Comparison of ENCODE assay signal across 10 cellular contexts in genomic region chr1:224300346-224300745, GRCh38. TPM values are rescaled to one million over a fixed set of nuclear protein-coding genes. Genes with fewer than 3 reads are reported as not detected.
A peak's percentile ranks its signal among the peaks of the same experiment; 100 is the strongest.
DNase-seq lines count a peak whose midpoint lies in the region; ATAC-seq, FAIRE-seq and TF ChIP-seq lines count a peak whose summit lies in the region.
"Had no signal": no experiment of that assay in that cellular context is flagged by ENCODE, and none has a peak within 500 bp of the region (broad histone marks: within the 10 kb centered on the region; RNA-seq: fewer than 3 reads in every experiment).

No MANE protein-coding gene starts in this region.

- H3K4me1 Mint-ChIP-seq in stimulated activated effector memory CD8-positive, alpha-beta T cell treated with anti-CD3 and anti-CD28 coated beads, Interleukin-12 subunit alpha, Interleukin-12 subunit beta, amount 100 ng/mL, for 72 hours = no peaks in the 10 kb centered on the region

- H3K36me3 Mint-ChIP-seq in stimulated activated effector memory CD8-positive, alpha-beta T cell treated with anti-CD3 and anti-CD28 coated beads, Interleukin-12 subunit alpha, Interleukin-12 subunit beta, amount 100 ng/mL, for 72 hours = peaks cover 100% of the 10 kb centered on the region

- H3K27me3 ChIP-seq in RWPE2 (ENCODE audit: insufficient read depth, poor library complexity, severe bottlenecking) (no peaks in the 10 kb centered on the region), fibroblast of lung (ENCODE audit: control insufficient read depth, insufficient read depth, low read length) (no peaks in the 10 kb centered on the region)

- ATAC-seq in RWPE2 (ENCODE audit: low read depth) (peak; percentile 91), GM21529 (IDR thresholded peaks at IDR 0.05; ENCODE audit: unreplicated experiment) (no peak)
- peak; percentile 60 for ATAC-seq in stimulated activated effector memory CD8-positive, alpha-beta T cell treated with anti-CD3 and anti-CD28 coated beads, Interleukin-12 subunit alpha, Interleukin-12 subunit beta, amount 100 ng/mL, for 72 hours
- ATAC-seq: stimulated activated memory B cell treated with anti-CD40 and anti-IgM and Interleukin-4, amounts not matched to agents 10 μg/mL and 1 μg/mL and 100 μg/mL, for 72 hours had no signal

- H3K4me3 ChIP-seq in RWPE2 (ENCODE audit: severe bottlenecking) (no peak overlapping the region), fibroblast of lung (replicated peaks in 1 of 4; ENCODE audit: control extremely low read depth in 1 of 4, insufficient read depth in 1 of 4, low read depth in 3 of 4, low read length in 4 of 4) (no peak overlapping the region), kidney (ENCODE audit: low read length in 2 of 2) (no peak overlapping the region)

- H3K27ac Mint-ChIP-seq in stimulated activated effector memory CD8-positive, alpha-beta T cell treated with anti-CD3 and anti-CD28 coated beads, Interleukin-12 subunit alpha, Interleukin-12 subunit beta, amount 100 ng/mL, for 72 hours = no peak overlapping the region
- H3K27ac Mint-ChIP-seq: stimulated activated memory B cell treated with anti-CD40 and anti-IgM and Interleukin-4, amounts not matched to agents 10 μg/mL and 1 μg/mL and 100 μg/mL, for 72 hours had no signal

- TF ChIP-seq CTCF in RWPE2 (IDR thresholded peaks at IDR 0.05; ENCODE audit: poor library complexity, severe bottlenecking) (no peak), fibroblast of lung (conservative IDR thresholded peaks at IDR 0.05 in 1 of 2, IDR thresholded peaks at IDR 0.05 in 1 of 2; ENCODE audit: low read depth in 1 of 2, low read length in 2 of 2) (no peak), kidney (IDR thresholded peaks at IDR 0.05; ENCODE audit: borderline replicate concordance, extremely low read depth, insufficient read depth) (no peak)

- H3K4me1 ChIP-seq in RWPE2 (ENCODE audit: insufficient read depth, poor library complexity, severe bottlenecking) = peaks cover 3% of the 10 kb centered on the region
- H3K4me1 ChIP-seq in fibroblast of lung (ENCODE audit: control insufficient read depth, extremely low read depth, insufficient read depth, low read length) = no peaks in the 10 kb centered on the region
- H3K4me1 ChIP-seq in kidney (ENCODE audit: control insufficient read depth in 1 of 2, insufficient read depth in 1 of 2, low read depth in 1 of 2, low read length in 2 of 2) = no peaks in the 10 kb centered on the region

- no peaks in the 10 kb centered on the region for H3K9me3 Mint-ChIP-seq in stimulated activated effector memory CD8-positive, alpha-beta T cell treated with anti-CD3 and anti-CD28 coated beads, Interleukin-12 subunit alpha, Interleukin-12 subunit beta, amount 100 ng/mL, for 72 hours
- H3K9me3 Mint-ChIP-seq: stimulated activated memory B cell treated with anti-CD40 and anti-IgM and Interleukin-4, amounts not matched to agents 10 μg/mL and 1 μg/mL and 100 μg/mL, for 72 hours had no signal

- H3K36me3 ChIP-seq in RWPE2 (ENCODE audit: low read depth) (peaks cover 25% of the 10 kb centered on the region), fibroblast of lung (ENCODE audit: control insufficient read depth, insufficient read depth, low read length) (peaks cover 11% of the 10 kb centered on the region), kidney (ENCODE audit: control insufficient read depth in 1 of 2, insufficient read depth in 2 of 2, low read length in 2 of 2) (peaks cover 26 to 36% of the 10 kb centered on the region in 2 donors)

- H3K9ac ChIP-seq in fibroblast of lung (ENCODE audit: insufficient read depth, low read length) (no peak overlapping the region), kidney (ENCODE audit: low read length in 2 of 2) (no peak overlapping the region)

- no peak overlapping the region for H3K4me3 Mint-ChIP-seq in stimulated activated effector memory CD8-positive, alpha-beta T cell treated with anti-CD3 and anti-CD28 coated beads, Interleukin-12 subunit alpha, Interleukin-12 subunit beta, amount 100 ng/mL, for 72 hours
- H3K4me3 Mint-ChIP-seq: stimulated activated memory B cell treated with anti-CD40 and anti-IgM and Interleukin-4, amounts not matched to agents 10 μg/mL and 1 μg/mL and 100 μg/mL, for 72 hours had no signal

- DNase-seq in H4 (ENCODE audit: low spot score) (peak; percentile 52), RWPE2 (ENCODE audit: low spot score) (no peak), fibroblast of lung (ENCODE audit: low read depth in 2 of 2) (peak; percentile 88 to 92), kidney (no peak), T-helper 1 cell (no peak)
- no peak for DNase-seq in stimulated activated effector memory CD8-positive, alpha-beta T cell treated with anti-CD3 and anti-CD28 coated beads, Interleukin-12 subunit alpha, Interleukin-12 subunit beta, amount 100 ng/mL, for 72 hours (ENCODE audit: low spot score in 2 of 2)
- DNase-seq: caudate nucleus, NCI-H146 had no signal

- no peak overlapping the region for H3K4me2 ChIP-seq in fibroblast of lung (ENCODE audit: extremely low read depth, insufficient read depth, low read length)

- H3K9me3 ChIP-seq in RWPE2 (ENCODE audit: severe bottlenecking) (no peaks in the 10 kb centered on the region), fibroblast of lung (ENCODE audit: control insufficient read depth, insufficient read depth, low read depth, low read length) (no peaks in the 10 kb centered on the region), kidney (ENCODE audit: control insufficient read depth in 1 of 2, low read length in 2 of 2) (no peaks in the 10 kb centered on the region)

- FAIRE-seq in kidney (lab: Jason Lieb, UNC) = no peak

- intact Hi-C loops in kidney (cut with DNase I) = no loop called here

- peak overlapping the region; percentile 10 for H3K27ac ChIP-seq in RWPE2 (ENCODE audit: poor library complexity, severe bottlenecking)
- no peak overlapping the region for H3K27ac ChIP-seq in fibroblast of lung (ENCODE audit: insufficient read depth, low read length)
- no peak overlapping the region for H3K27ac ChIP-seq in kidney (ENCODE audit: low read depth in 2 of 2, low read length in 2 of 2)

- H3K79me2 ChIP-seq in fibroblast of lung (ENCODE audit: control insufficient read depth, insufficient read depth, low read length) = no peaks in the 10 kb centered on the region

- H2AFZ ChIP-seq in fibroblast of lung (ENCODE audit: low read length) = no peak overlapping the region

- no peaks in the 10 kb centered on the region for H4K20me1 ChIP-seq in fibroblast of lung (ENCODE audit: control insufficient read depth, extremely low read depth, insufficient read depth, low read length)

RNA-seq across cellular contexts. Expression of gene NVL, which starts 29.6 kb away (rescaled TPM):
- total RNA-seq in H4 (2014; rRNA removed; shearing (Covaris generic)) = 14.7 and 17.9 TPM in 2 replicates
- total RNA-seq in fibroblast of lung = 23.4 and 27.6 TPM in 2 replicates
- polyA plus RNA-seq in fibroblast of lung = 20.5 and 28.9 TPM in 2 replicates
- polyA plus RNA-seq in fibroblast of lung (2012) = 13.7 and 16.1 TPM in 2 replicates
- 3.6 and 15.3 TPM in 2 replicates for polyA minus RNA-seq in fibroblast of lung (ENCODE audit: low replicate concordance)
- 24.0 TPM for total RNA-seq in kidney
- polyA plus RNA-seq in kidney (ENCODE audit: insufficient read depth, low read depth, low replicate concordance) = 16.3 TPM

RNA-seq across cellular contexts. Expression of gene CNIH4, which starts 56.3 kb away (rescaled TPM):
- 66.2 and 72.3 TPM in 2 replicates for total RNA-seq in H4 (2014; rRNA removed; shearing (Covaris generic))
- 95.5 and 109 TPM in 2 replicates for total RNA-seq in fibroblast of lung
- 67.5 and 76.0 TPM in 2 replicates for polyA plus RNA-seq in fibroblast of lung
- 72.2 and 74.8 TPM in 2 replicates for polyA plus RNA-seq in fibroblast of lung (2012)
- polyA minus RNA-seq in fibroblast of lung (ENCODE audit: low replicate concordance) = 10.2 and 15.6 TPM in 2 replicates
- 51.0 TPM for total RNA-seq in kidney
- polyA plus RNA-seq in kidney (ENCODE audit: insufficient read depth, low read depth, low replicate concordance) = 77.9 TPM

Comparison
In these comparisons a context has a peak if more than half of its experiments do, and no peak if none do; other contexts are left out.
1. DNase-seq: peak in H4 (single experiment) and fibroblast of lung (2 of 2); none in RWPE2 (single experiment), stimulated activated effector memory CD8-positive, alpha-beta T cell treated with anti-CD3 and anti-CD28 coated beads, Interleukin-12 subunit alpha, Interleukin-12 subunit beta, amount 100 ng/mL, for 72 hours (0 of 2), kidney (single experiment) and T-helper 1 cell (0 of 5).